Comparison of ENCODE assay signal across 1 cellular context in the genomic region with DNA sequence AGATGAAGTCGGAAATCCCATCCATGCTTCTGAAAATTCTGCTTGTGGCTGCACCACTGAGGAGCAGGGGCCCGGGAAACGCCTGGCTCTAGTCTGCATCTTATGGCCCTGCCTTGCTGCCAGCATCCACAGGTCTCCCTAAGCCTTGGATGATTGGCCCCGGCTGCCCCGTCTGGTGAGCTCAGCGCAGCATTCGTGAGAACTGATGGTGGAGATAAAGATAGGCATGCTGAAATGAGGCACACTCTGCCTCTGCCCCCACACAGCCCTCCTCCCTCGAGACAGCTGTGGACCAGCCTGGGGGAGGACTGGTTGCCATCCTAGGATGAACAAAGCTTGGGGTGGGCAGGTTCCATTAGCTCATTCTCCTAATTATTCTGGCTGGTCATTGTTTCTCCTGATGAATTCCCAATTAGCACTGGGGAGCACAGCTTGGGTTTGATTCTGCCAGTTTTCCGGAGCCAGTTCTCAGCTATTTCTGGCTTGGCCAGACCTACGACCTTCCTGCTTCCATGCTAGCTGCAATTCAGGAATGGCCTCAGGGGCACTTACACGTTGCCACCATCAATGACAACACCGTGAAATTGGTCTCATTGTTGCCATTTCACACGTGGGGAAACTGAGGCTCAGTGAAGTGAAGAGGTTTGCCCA.
TF ChIP-seq lines count a peak whose summit lies in the region.

No MANE protein-coding gene starts in this region.

TF ChIP-seq in HEK293, 187 proteins besides CTCF, POLR2A, EP300 and RAD21 (continued from another document):
- TF ChIP-seq, protein P1, sequence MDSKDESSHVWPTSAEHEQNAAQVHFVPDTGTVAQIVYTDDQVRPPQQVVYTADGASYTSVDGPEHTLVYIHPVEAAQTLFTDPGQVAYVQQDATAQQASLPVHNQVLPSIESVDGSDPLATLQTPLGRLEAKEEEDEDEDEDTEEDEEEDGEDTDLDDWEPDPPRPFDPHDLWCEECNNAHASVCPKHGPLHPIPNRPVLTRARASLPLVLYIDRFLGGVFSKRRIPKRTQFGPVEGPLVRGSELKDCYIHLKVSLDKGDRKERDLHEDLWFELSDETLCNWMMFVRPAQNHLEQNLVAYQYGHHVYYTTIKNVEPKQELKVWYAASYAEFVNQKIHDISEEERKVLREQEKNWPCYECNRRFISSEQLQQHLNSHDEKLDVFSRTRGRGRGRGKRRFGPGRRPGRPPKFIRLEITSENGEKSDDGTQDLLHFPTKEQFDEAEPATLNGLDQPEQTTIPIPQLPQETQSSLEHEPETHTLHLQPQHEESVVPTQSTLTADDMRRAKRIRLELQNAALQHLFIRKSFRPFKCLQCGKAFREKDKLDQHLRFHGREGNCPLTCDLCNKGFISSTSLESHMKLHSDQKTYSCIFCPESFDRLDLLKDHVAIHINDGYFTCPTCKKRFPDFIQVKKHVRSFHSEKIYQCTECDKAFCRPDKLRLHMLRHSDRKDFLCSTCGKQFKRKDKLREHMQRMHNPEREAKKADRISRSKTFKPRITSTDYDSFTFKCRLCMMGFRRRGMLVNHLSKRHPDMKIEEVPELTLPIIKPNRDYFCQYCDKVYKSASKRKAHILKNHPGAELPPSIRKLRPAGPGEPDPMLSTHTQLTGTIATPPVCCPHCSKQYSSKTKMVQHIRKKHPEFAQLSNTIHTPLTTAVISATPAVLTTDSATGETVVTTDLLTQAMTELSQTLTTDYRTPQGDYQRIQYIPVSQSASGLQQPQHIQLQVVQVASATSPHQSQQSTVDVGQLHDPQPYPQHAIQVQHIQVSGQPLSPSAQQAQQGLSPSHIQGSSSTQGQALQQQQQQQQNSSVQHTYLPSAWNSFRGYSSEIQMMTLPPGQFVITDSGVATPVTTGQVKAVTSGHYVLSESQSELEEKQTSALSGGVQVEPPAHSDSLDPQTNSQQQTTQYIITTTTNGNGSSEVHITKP (tag by site-specific recombination; IDR thresholded peaks at IDR 0.05): peak; percentile 45
- peak; percentile 66 for TF ChIP-seq ZFHX2 (tag by site-specific recombination; conservative IDR thresholded peaks at IDR 0.05)
- TF ChIP-seq GLIS1 (tag by site-specific recombination; IDR thresholded peaks at IDR 0.05): peak; percentile 91
- no peak for TF ChIP-seq ZNF513 (tag by site-specific recombination; IDR thresholded peaks at IDR 0.05)
- TF ChIP-seq EGR2 (tag by site-specific recombination; IDR thresholded peaks at IDR 0.05; ENCODE audit: low read depth): peak; percentile 75
- TF ChIP-seq ZNF433 (tag by site-specific recombination; IDR thresholded peaks at IDR 0.05; ENCODE audit: low read depth): no peak
- TF ChIP-seq, protein P2, sequence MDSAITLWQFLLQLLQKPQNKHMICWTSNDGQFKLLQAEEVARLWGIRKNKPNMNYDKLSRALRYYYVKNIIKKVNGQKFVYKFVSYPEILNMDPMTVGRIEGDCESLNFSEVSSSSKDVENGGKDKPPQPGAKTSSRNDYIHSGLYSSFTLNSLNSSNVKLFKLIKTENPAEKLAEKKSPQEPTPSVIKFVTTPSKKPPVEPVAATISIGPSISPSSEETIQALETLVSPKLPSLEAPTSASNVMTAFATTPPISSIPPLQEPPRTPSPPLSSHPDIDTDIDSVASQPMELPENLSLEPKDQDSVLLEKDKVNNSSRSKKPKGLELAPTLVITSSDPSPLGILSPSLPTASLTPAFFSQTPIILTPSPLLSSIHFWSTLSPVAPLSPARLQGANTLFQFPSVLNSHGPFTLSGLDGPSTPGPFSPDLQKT (IDR thresholded peaks at IDR 0.05; ENCODE audit: borderline replicate concordance, low read depth, low read length): no peak
- TF ChIP-seq ZNF398 (tag by site-specific recombination; IDR thresholded peaks at IDR 0.05): peak; percentile 54; the same call in 1 of the 2 replicates
- TF ChIP-seq ZBTB17 (tag by site-specific recombination; IDR thresholded peaks at IDR 0.05): 0 out of 2 replicates have a peak, but pooled peaks have one; percentile 8
- TF ChIP-seq, protein P3, sequence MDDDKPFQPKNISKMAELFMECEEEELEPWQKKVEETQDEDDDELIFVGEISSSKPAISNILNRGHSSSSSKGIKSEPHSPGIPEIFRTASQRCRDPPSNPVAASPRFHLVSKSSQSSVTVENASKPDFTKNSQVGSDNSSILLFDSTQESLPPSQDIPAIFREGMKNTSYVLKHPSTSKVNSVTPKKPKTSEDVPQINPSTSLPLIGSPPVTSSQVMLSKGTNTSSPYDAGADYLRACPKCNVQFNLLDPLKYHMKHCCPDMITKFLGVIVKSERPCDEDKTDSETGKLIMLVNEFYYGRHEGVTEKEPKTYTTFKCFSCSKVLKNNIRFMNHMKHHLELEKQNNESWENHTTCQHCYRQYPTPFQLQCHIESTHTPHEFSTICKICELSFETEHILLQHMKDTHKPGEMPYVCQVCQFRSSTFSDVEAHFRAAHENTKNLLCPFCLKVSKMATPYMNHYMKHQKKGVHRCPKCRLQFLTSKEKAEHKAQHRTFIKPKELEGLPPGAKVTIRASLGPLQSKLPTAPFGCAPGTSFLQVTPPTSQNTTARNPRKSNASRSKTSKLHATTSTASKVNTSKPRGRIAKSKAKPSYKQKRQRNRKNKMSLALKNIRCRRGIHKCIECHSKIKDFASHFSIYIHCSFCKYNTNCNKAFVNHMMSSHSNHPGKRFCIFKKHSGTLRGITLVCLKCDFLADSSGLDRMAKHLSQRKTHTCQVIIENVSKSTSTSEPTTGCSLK (tag by site-specific recombination; IDR thresholded peaks at IDR 0.05): no peak
- TF ChIP-seq SCRT2 (tag by site-specific recombination; IDR thresholded peaks at IDR 0.05): peak; percentile 54; the same call in 1 of the 2 replicates
